8 cellular contexts compared by ENCODE assay signal in the genomic region with DNA sequence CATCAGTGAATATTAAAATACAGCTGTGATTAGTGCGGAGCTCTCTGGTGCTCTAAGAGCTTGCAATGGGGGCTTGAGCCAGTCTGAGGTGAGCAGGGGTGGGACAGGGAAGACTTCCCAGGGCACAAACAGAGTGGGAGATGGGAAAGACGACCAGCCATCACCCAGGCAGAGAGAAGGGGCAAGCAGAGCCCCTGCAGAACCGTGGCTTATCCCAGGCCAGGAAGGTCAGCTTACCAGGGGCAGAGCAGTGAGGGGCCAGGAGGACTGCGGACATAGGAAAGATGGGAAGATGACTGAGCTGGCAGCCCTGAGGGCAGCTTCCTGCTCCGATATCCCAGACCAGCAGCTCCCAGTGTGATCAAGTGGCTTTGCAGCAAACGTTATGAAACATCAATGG. TPM values are rescaled to one million over a fixed set of nuclear protein-coding genes. Genes with fewer than 3 reads are reported as not detected.
DNase-seq lines count a peak whose midpoint lies in the region; ATAC-seq and TF ChIP-seq lines count a peak whose summit lies in the region.

No MANE protein-coding gene starts in this region.

- 52 to 66% methylated on average over 5 to 6 of the region's 6 CpGs for WGBS in mesodermal cell (ENCODE audit: insufficient coverage in 2 of 2), 2 experiments
- 73% methylated on average over 6 of the region's 6 CpGs for WGBS in urinary bladder
- WGBS in ovary, 3 donors = 75 to 85% (median 82%) methylated on average over 6 of the region's 6 CpGs

- H3K27me3 ChIP-seq in ovary = no peaks in the 10 kb centered on the region

- H3K9me3 Mint-ChIP-seq in activated naive CD4-positive, alpha-beta T cell treated with anti-CD3 and anti-CD28 coated beads for 36 hours = no peaks in the 10 kb centered on the region
- no peaks in the 10 kb centered on the region for H3K9me3 Mint-ChIP-seq in activated naive CD4-positive, alpha-beta T cell treated with anti-CD3 and anti-CD28 coated beads, Interleukin-2, amount 10 ng/mL, durations not matched to agents 7 days and 5 days
- H3K9me3 Mint-ChIP-seq in brain = no peaks in the 10 kb centered on the region
- no peaks in the 10 kb centered on the region for H3K9me3 Mint-ChIP-seq in WTC11

- H3K4me1 ChIP-seq in mesodermal cell (ENCODE audit: control insufficient read depth, insufficient read depth, low read length, poor library complexity, severe bottlenecking) (peaks cover 38% of the 10 kb centered on the region), urinary bladder (ENCODE audit: insufficient read depth) (no peaks in the 10 kb centered on the region), ovary (ENCODE audit: insufficient read depth) (peaks cover 2% of the 10 kb centered on the region)

- H3K36me3 Mint-ChIP-seq in activated naive CD4-positive, alpha-beta T cell treated with anti-CD3 and anti-CD28 coated beads for 36 hours (ENCODE audit: low read depth) = no peaks in the 10 kb centered on the region
- no peaks in the 10 kb centered on the region for H3K36me3 Mint-ChIP-seq in activated naive CD4-positive, alpha-beta T cell treated with anti-CD3 and anti-CD28 coated beads, Interleukin-2, amount 10 ng/mL, durations not matched to agents 7 days and 5 days
- H3K36me3 Mint-ChIP-seq in brain (no peaks in the 10 kb centered on the region), WTC11 (no peaks in the 10 kb centered on the region)

- ATAC-seq in WTC11 = no peak

- H3K27ac ChIP-seq in mesodermal cell (ENCODE audit: low read depth, low read length, severe bottlenecking) (peak overlapping the region; percentile 96), urinary bladder (ENCODE audit: low read depth) (peak overlapping the region; percentile 68), ovary (no peak overlapping the region)

- POLR2A ChIA-PET in WTC11 (lab: Charles Lee) = no interaction called here

- CTCF ChIA-PET in activated naive CD4-positive, alpha-beta T cell treated with anti-CD3 and anti-CD28 coated beads for 36 hours (lab: Charles Lee) = interaction anchor here (0.6 kb wide), 1 partner anchor 1572 kb away, joined by 4 read pairs; no protein-coding TSS in a partner anchor
- CTCF ChIA-PET in activated naive CD4-positive, alpha-beta T cell treated with anti-CD3 and anti-CD28 coated beads, Interleukin-2, amount 10 ng/mL, durations not matched to agents 7 days and 5 days (lab: Charles Lee) = interaction anchor here (1.6 to 2.6 kb wide), 2 partner anchors 63 to 99 kb away, joined by 5 to 9 read pairs; no protein-coding TSS in a partner anchor
- CTCF ChIA-PET in WTC11 (lab: Charles Lee) = interaction anchor here (0.7 to 4.1 kb wide), 21 partner anchors 14 to 426 kb away, joined by 3 to 34 read pairs (median 4); partner anchors contain the start of gene ALDH4A1

- no peak overlapping the region for H3K4me3 ChIP-seq in mesodermal cell (ENCODE audit: extremely low read depth, insufficient read depth, low read length, poor library complexity, severe bottlenecking)
- H3K4me3 ChIP-seq in urinary bladder (ENCODE audit: low read depth, low read length) = no peak overlapping the region
- H3K4me3 ChIP-seq in ovary = no peak overlapping the region

- H3K4me1 Mint-ChIP-seq in activated naive CD4-positive, alpha-beta T cell treated with anti-CD3 and anti-CD28 coated beads for 36 hours (ENCODE audit: low read depth) = peaks cover 35% of the 10 kb centered on the region
- H3K4me1 Mint-ChIP-seq in activated naive CD4-positive, alpha-beta T cell treated with anti-CD3 and anti-CD28 coated beads, Interleukin-2, amount 10 ng/mL, durations not matched to agents 7 days and 5 days = peaks cover 26% of the 10 kb centered on the region
- H3K4me1 Mint-ChIP-seq in brain = peaks cover 28% of the 10 kb centered on the region
- H3K4me1 Mint-ChIP-seq in WTC11 = peaks cover 35% of the 10 kb centered on the region

- no peaks in the 10 kb centered on the region for H3K27me3 Mint-ChIP-seq in activated naive CD4-positive, alpha-beta T cell treated with anti-CD3 and anti-CD28 coated beads for 36 hours (ENCODE audit: low read depth)
- peaks cover 22% of the 10 kb centered on the region for H3K27me3 Mint-ChIP-seq in activated naive CD4-positive, alpha-beta T cell treated with anti-CD3 and anti-CD28 coated beads, Interleukin-2, amount 10 ng/mL, durations not matched to agents 7 days and 5 days
- H3K27me3 Mint-ChIP-seq in brain = peaks cover under 1% of the 10 kb centered on the region
- H3K27me3 Mint-ChIP-seq in WTC11 (ENCODE audit: low read depth) = no peaks in the 10 kb centered on the region; the same call in 1 of the 2 replicates

- intact Hi-C loops in activated naive CD4-positive, alpha-beta T cell treated with anti-CD3 and anti-CD28 coated beads for 36 hours (cut with micrococcal nuclease) = loop anchor here (1.0 to 2.0 kb wide), 7 partner anchors 11 to 699 kb away; partner anchors contain the start of gene ALDH4A1
- intact Hi-C loops in ovary (cut with DNase I) = loop anchor here in 1 of 4 donors (5.0 kb wide), 1 partner anchor 725 kb away; no protein-coding TSS in a partner anchor

- TF ChIP-seq POLR2A in ovary (IDR thresholded peaks at IDR 0.05) = no peak

- no peaks in the 10 kb centered on the region for H3K9me3 ChIP-seq in mesodermal cell (ENCODE audit: control insufficient read depth, low read length)
- H3K9me3 ChIP-seq in ovary = no peaks in the 10 kb centered on the region

- no peak for TF ChIP-seq CTCF in brain (conservative IDR thresholded peaks at IDR 0.05)
- no peak for TF ChIP-seq CTCF in WTC11 (IDR thresholded peaks at IDR 0.05)
- no peak for TF ChIP-seq CTCF in ovary (IDR thresholded peaks at IDR 0.05)

- TF ChIP-seq EP300 in ovary (IDR thresholded peaks at IDR 0.05) = no peak

- H3K4me3 Mint-ChIP-seq in activated naive CD4-positive, alpha-beta T cell treated with anti-CD3 and anti-CD28 coated beads for 36 hours = no peak overlapping the region
- no peak overlapping the region for H3K4me3 Mint-ChIP-seq in activated naive CD4-positive, alpha-beta T cell treated with anti-CD3 and anti-CD28 coated beads, Interleukin-2, amount 10 ng/mL, durations not matched to agents 7 days and 5 days
- peak overlapping the region in 1 of 5 experiments; percentile 3 for H3K4me3 Mint-ChIP-seq in brain
- no peak overlapping the region for H3K4me3 Mint-ChIP-seq in WTC11

- no peak for DNase-seq in activated naive CD4-positive, alpha-beta T cell treated with anti-CD3 and anti-CD28 coated beads for 36 hours
- no peak for DNase-seq in activated naive CD4-positive, alpha-beta T cell treated with anti-CD3 and anti-CD28 coated beads, Interleukin-2, amount 10 ng/mL, durations not matched to agents 7 days and 5 days
- DNase-seq in WTC11 (ENCODE audit: low spot score) = no peak
- no peak for DNase-seq in ovary
- DNase-seq in DMS153 (lab: John Stamatoyannopoulos, UW) = no peak

- no peaks in the 10 kb centered on the region for H3K36me3 ChIP-seq in mesodermal cell (ENCODE audit: control insufficient read depth, insufficient read depth, low read length)
- H3K36me3 ChIP-seq in urinary bladder (ENCODE audit: insufficient read depth) = no peaks in the 10 kb centered on the region
- H3K36me3 ChIP-seq in ovary = no peaks in the 10 kb centered on the region

- H3K27ac Mint-ChIP-seq in activated naive CD4-positive, alpha-beta T cell treated with anti-CD3 and anti-CD28 coated beads for 36 hours = peak overlapping the region; percentile 83
- no peak overlapping the region for H3K27ac Mint-ChIP-seq in activated naive CD4-positive, alpha-beta T cell treated with anti-CD3 and anti-CD28 coated beads, Interleukin-2, amount 10 ng/mL, durations not matched to agents 7 days and 5 days
- peak overlapping the region in 4 of 5 experiments; percentile 70 to 91 (median 82) for H3K27ac Mint-ChIP-seq in brain
- no peak overlapping the region for H3K27ac Mint-ChIP-seq in WTC11

TF ChIP-seq in WTC11, 78 proteins besides CTCF, POLR2A, EP300 and RAD21 (continues in another document):
- TF ChIP-seq ZBTB21 (CRISPR knock-in tag; IDR thresholded peaks at IDR 0.05; ENCODE audit: borderline replicate concordance) (no peak), KAT7 (CRISPR knock-in tag; IDR thresholded peaks at IDR 0.05; ENCODE audit: borderline replicate concordance) (no peak), MLX (CRISPR knock-in tag; IDR thresholded peaks at IDR 0.05) (no peak), ZNF396 (CRISPR knock-in tag; IDR thresholded peaks at IDR 0.05; ENCODE audit: borderline replicate concordance) (no peak), ESRRA (CRISPR knock-in tag; IDR thresholded peaks at IDR 0.05; ENCODE audit: borderline replicate concordance) (no peak)
- TF ChIP-seq, protein P1, sequence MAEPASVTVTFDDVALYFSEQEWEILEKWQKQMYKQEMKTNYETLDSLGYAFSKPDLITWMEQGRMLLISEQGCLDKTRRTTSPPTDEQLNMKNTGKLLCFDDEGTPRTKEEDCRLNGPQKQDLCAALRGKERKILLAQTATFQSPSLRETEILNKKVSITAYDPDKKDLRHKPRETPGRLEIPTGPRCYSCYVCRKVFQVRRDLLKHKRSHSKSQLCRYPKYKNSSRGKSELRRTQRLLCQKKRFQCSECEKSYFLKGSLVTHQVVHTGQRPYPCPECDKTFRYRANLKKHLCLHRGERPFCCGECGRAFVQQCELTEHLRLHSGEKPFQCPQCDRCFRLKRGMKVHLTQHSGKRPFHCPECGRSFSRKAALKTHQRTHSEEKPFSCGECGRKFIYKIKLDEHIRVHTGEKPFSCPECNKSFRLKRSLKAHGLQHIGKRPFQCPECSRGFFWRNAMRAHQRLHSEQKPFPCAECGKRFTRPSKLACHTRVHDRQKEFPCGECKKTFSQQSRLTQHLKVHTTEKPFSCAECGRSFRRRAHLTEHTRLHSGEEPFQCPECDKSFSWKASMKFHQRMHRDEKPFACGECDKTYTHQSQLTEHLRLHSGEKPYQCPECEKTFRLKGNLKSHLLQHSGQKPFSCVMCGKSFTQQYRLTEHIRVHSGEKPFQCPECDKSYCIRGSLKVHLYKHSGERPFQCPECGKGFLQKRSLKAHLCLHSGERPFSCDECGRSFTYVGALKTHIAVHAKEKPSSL (CRISPR knock-in tag; conservative IDR thresholded peaks at IDR 0.05) = no peak

RNA-seq across cellular contexts. Expression of gene IFFO2, which starts 55.4 kb away (rescaled TPM):
- 10 to 100 TPM; 24.9 to 27.0 TPM for total RNA-seq in activated naive CD4-positive, alpha-beta T cell treated with anti-CD3 and anti-CD28 coated beads for 36 hours
- polyA plus RNA-seq in brain (ENCODE audit: insufficient read depth, low read depth, low replicate concordance) = 5.8 TPM
- 17.6 TPM for polyA plus RNA-seq in mesodermal cell (2013, experiment 1 of 2)
- 11.7 TPM for polyA plus RNA-seq in mesodermal cell (2013, experiment 2 of 2)
- total RNA-seq in urinary bladder = 4.3 TPM
- polyA plus RNA-seq in urinary bladder = 14.2 TPM
- total RNA-seq in WTC11 (2021) = 6.5 to 8.1 TPM (median 6.9 TPM) in 3 replicates
- total RNA-seq in ovary = 10 to 100 TPM in 1 of 7 donors, 1 to 10 TPM in 6; 3.6 to 11.2 (median 6.2) TPM
- polyA plus RNA-seq in ovary = 1 to 10 TPM; 3.4 to 6.3 TPM

Comparison
In these comparisons a context has a peak if more than half of its experiments do, and no peak if none do; other contexts are left out.
1. H3K27ac Mint-ChIP-seq: peak in activated naive CD4-positive, alpha-beta T cell treated with anti-CD3 and anti-CD28 coated beads for 36 hours (single experiment) and brain (4 of 5); none in activated naive CD4-positive, alpha-beta T cell treated with anti-CD3 and anti-CD28 coated beads, Interleukin-2, amount 10 ng/mL, durations not matched to agents 7 days and 5 days (single experiment) and WTC11 (single experiment).
2. H3K27ac ChIP-seq: peak in mesodermal cell (single experiment) and urinary bladder (single experiment); none in ovary (0 of 2).